11 cellular contexts compared by ENCODE assay signal in genomic region chrX:13085533-13085932, GRCh38. TPM values are rescaled to one million over a fixed set of nuclear protein-coding genes. Genes with fewer than 3 reads are reported as not detected.
DNase-seq lines count a peak whose midpoint lies in the region; ATAC-seq lines count a peak whose summit lies in the region.
"Had no signal": no experiment of that assay in that cellular context is flagged by ENCODE, and none has a peak within 500 bp of the region (broad histone marks: within the 10 kb centered on the region; RNA-seq: fewer than 3 reads in every experiment).

No MANE protein-coding gene starts in this region.

- peak overlapping the region; percentile 90 for H3K27ac ChIP-seq in thymus (ENCODE audit: low read depth)
- H3K27ac ChIP-seq: SJSA1 had no signal

- peak; percentile 74 for DNase-seq in activated effector memory CD4-positive, alpha-beta T cell treated with anti-CD3 and anti-CD28 coated beads, Interleukin-2, amount 50 U/mL, for 16 hours
- DNase-seq in activated effector memory CD4-positive, alpha-beta T cell treated with Interleukin-2 at 50 U/mL for 16 hours = no peak
- DNase-seq in T-helper 1 cell = peak in 4 of 5 donors; percentile 17 to 83 (median 35)
- DNase-seq in activated naive CD8-positive, alpha-beta T cell treated with anti-CD3 and anti-CD28 coated beads, Interleukin-2, amount 50 U/mL, for 24 hours = peak; percentile 44
- no peak for DNase-seq in Ammon's horn (ENCODE audit: low spot score)
- DNase-seq: cortex of kidney, NCI-H2081 treated with DMSO at 0.1 percent for 48 hours had no signal

- H3K36me3 ChIP-seq in thymus (ENCODE audit: control insufficient read depth, insufficient read depth) = no peaks in the 10 kb centered on the region
- H3K36me3 ChIP-seq: SJSA1 had no signal

- no peaks in the 10 kb centered on the region for H3K9me3 Mint-ChIP-seq in activated naive CD8-positive, alpha-beta T cell treated with anti-CD3 and anti-CD28 coated beads, Interleukin-2, amount 50 U/mL, for 24 hours

- ATAC-seq in activated naive CD8-positive, alpha-beta T cell treated with anti-CD3 and anti-CD28 coated beads, Interleukin-2, amount 50 U/mL, for 24 hours = no peak
- ATAC-seq in HG03432 (IDR thresholded peaks at IDR 0.05; ENCODE audit: unreplicated experiment) (no peak), GM18861 (IDR thresholded peaks at IDR 0.05; ENCODE audit: unreplicated experiment) (no peak)

- H3K4me3 Mint-ChIP-seq in activated naive CD8-positive, alpha-beta T cell treated with anti-CD3 and anti-CD28 coated beads, Interleukin-2, amount 50 U/mL, for 24 hours = peak overlapping the region; percentile 80

- no peaks in the 10 kb centered on the region for H3K4me1 ChIP-seq in thymus (ENCODE audit: control insufficient read depth, insufficient read depth, low read length)

- peak overlapping the region; percentile 98 for H3K27ac Mint-ChIP-seq in activated naive CD8-positive, alpha-beta T cell treated with anti-CD3 and anti-CD28 coated beads, Interleukin-2, amount 50 U/mL, for 24 hours

- WGBS in thymus = 1% methylated on average over 5 of the region's 5 CpGs

- H3K27me3 ChIP-seq in thymus (ENCODE audit: control insufficient read depth, insufficient read depth) = no peaks in the 10 kb centered on the region
- H3K27me3 ChIP-seq: SJSA1 had no signal

- H3K36me3 Mint-ChIP-seq in activated naive CD8-positive, alpha-beta T cell treated with anti-CD3 and anti-CD28 coated beads, Interleukin-2, amount 50 U/mL, for 24 hours (ENCODE audit: low read depth) = no peaks in the 10 kb centered on the region

- H3K9me3 ChIP-seq in thymus (ENCODE audit: control insufficient read depth) = no peaks in the 10 kb centered on the region
- H3K9me3 ChIP-seq: SJSA1 had no signal

- peaks cover 93% of the 10 kb centered on the region for H3K4me1 Mint-ChIP-seq in activated naive CD8-positive, alpha-beta T cell treated with anti-CD3 and anti-CD28 coated beads, Interleukin-2, amount 50 U/mL, for 24 hours

- no peaks in the 10 kb centered on the region for H3K27me3 Mint-ChIP-seq in activated naive CD8-positive, alpha-beta T cell treated with anti-CD3 and anti-CD28 coated beads, Interleukin-2, amount 50 U/mL, for 24 hours

- H3K4me3 ChIP-seq in thymus (ENCODE audit: low read length) = peak overlapping the region; percentile 62
- H3K4me3 ChIP-seq: SJSA1 had no signal

RNA-seq across cellular contexts. Expression of gene FAM9C, which starts 41.1 kb away (rescaled TPM):
- polyA plus RNA-seq in thymus = 0.07 TPM

Comparison
In these comparisons a context has a peak if more than half of its experiments do, and no peak if none do; other contexts are left out.
1. DNase-seq: peak in activated effector memory CD4-positive, alpha-beta T cell treated with anti-CD3 and anti-CD28 coated beads, Interleukin-2, amount 50 U/mL, for 16 hours (single experiment), T-helper 1 cell (4 of 5) and activated naive CD8-positive, alpha-beta T cell treated with anti-CD3 and anti-CD28 coated beads, Interleukin-2, amount 50 U/mL, for 24 hours (single experiment); none in activated effector memory CD4-positive, alpha-beta T cell treated with Interleukin-2 at 50 U/mL for 16 hours (single experiment) and Ammon's horn (single experiment).